Comparison of ENCODE assay signal across 9 cellular contexts in genomic region chr19:12769689-12770088, GRCh38. TPM values are rescaled to one million over a fixed set of nuclear protein-coding genes. Genes with fewer than 3 reads are reported as not detected.
DNase-seq lines count a peak whose midpoint lies in the region; ATAC-seq and TF ChIP-seq lines count a peak whose summit lies in the region.
"Had no signal": no experiment of that assay in that cellular context is flagged by ENCODE, and none has a peak within 500 bp of the region (broad histone marks: within the 10 kb centered on the region; RNA-seq: fewer than 3 reads in every experiment).

No MANE protein-coding gene starts in this region.

- no peaks in the 10 kb centered on the region for H3K27me3 ChIP-seq in hepatocyte

- no peak overlapping the region for H3K4me3 ChIP-seq in hepatocyte

- H3K36me3 Mint-ChIP-seq in stimulated activated effector memory CD8-positive, alpha-beta T cell treated with anti-CD3 and anti-CD28 coated beads, Interleukin-12 subunit alpha, Interleukin-12 subunit beta, amount 100 ng/mL, for 72 hours, result peaks cover 5% of the 10 kb centered on the region

- H3K27ac ChIP-seq in hepatocyte, result no peak overlapping the region

- peak overlapping the region; percentile 57 for H3K4me3 Mint-ChIP-seq in stimulated activated effector memory CD8-positive, alpha-beta T cell treated with anti-CD3 and anti-CD28 coated beads, Interleukin-12 subunit alpha, Interleukin-12 subunit beta, amount 100 ng/mL, for 72 hours

- TF ChIP-seq CTCF in hepatocyte (IDR thresholded peaks at IDR 0.05; ENCODE audit: poor library complexity), result no peak

- H3K79me2 ChIP-seq in hepatocyte, result peaks cover 7% of the 10 kb centered on the region

- no peaks in the 10 kb centered on the region for H3K9me2 ChIP-seq in hepatocyte (replicated peaks; ENCODE audit: insufficient read depth)

- no peaks in the 10 kb centered on the region for H3K36me3 ChIP-seq in hepatocyte (replicated peaks; ENCODE audit: insufficient read depth, low read depth)

- H4K20me1 ChIP-seq in hepatocyte (ENCODE audit: insufficient read depth, poor library complexity, severe bottlenecking), result no peaks in the 10 kb centered on the region

- no peaks in the 10 kb centered on the region for H3K9me3 ChIP-seq in hepatocyte (ENCODE audit: low read depth)

- H3K4me1 ChIP-seq in hepatocyte (ENCODE audit: insufficient read depth), result no peaks in the 10 kb centered on the region

- 59% methylated on average over 12 of the region's 37 CpGs for WGBS in hepatocyte (ENCODE audit: low lambda C conversion rate, missing lambda C conversion rate)

- no peak overlapping the region for H2AFZ ChIP-seq in hepatocyte

- no peak overlapping the region for H3K27ac Mint-ChIP-seq in stimulated activated effector memory CD8-positive, alpha-beta T cell treated with anti-CD3 and anti-CD28 coated beads, Interleukin-12 subunit alpha, Interleukin-12 subunit beta, amount 100 ng/mL, for 72 hours

- H3K4me2 ChIP-seq in hepatocyte, result no peak overlapping the region

- DNase-seq in NAMALWA (ENCODE audit: low spot score) (peak; percentile 76), hepatocyte (ENCODE audit: low spot score) (peak; percentile 50), NCI-H2029 (lab: John Stamatoyannopoulos, UW) (no peak), GOT3 (lab: John Stamatoyannopoulos, UW) (no peak), NCI-H2196 (lab: John Stamatoyannopoulos, UW; ENCODE audit: unreplicated experiment) (no peak)
- peak; percentile 65 to 72 for DNase-seq in activated CD4-positive, alpha-beta T cell treated with anti-CD3 and anti-CD28 coated beads, Interleukin-2, amount 50 U/mL, for 48 hours
- no peak for DNase-seq in stimulated activated effector memory CD8-positive, alpha-beta T cell treated with anti-CD3 and anti-CD28 coated beads, Interleukin-12 subunit alpha, Interleukin-12 subunit beta, amount 100 ng/mL, for 72 hours (ENCODE audit: low spot score in 2 of 2)

- H3K4me1 Mint-ChIP-seq in stimulated activated effector memory CD8-positive, alpha-beta T cell treated with anti-CD3 and anti-CD28 coated beads, Interleukin-12 subunit alpha, Interleukin-12 subunit beta, amount 100 ng/mL, for 72 hours, result peaks cover 29% of the 10 kb centered on the region

- H3K9me3 Mint-ChIP-seq in stimulated activated effector memory CD8-positive, alpha-beta T cell treated with anti-CD3 and anti-CD28 coated beads, Interleukin-12 subunit alpha, Interleukin-12 subunit beta, amount 100 ng/mL, for 72 hours, result no peaks in the 10 kb centered on the region

- ATAC-seq in stimulated activated effector memory CD8-positive, alpha-beta T cell treated with anti-CD3 and anti-CD28 coated beads, Interleukin-12 subunit alpha, Interleukin-12 subunit beta, amount 100 ng/mL, for 72 hours, result peak; percentile 83
- no peak for ATAC-seq in HG02852 (IDR thresholded peaks at IDR 0.05; ENCODE audit: unreplicated experiment)

RNA-seq across cellular contexts. Expression of gene HOOK2, which starts 5.7 kb away (rescaled TPM):
- total RNA-seq in hepatocyte, result 44.3 and 70.5 TPM in 2 replicates
- polyA plus RNA-seq in hepatocyte, result 113 and 128 TPM in 2 replicates

RNA-seq across cellular contexts. Expression of gene BEST2, which starts 18.1 kb away (rescaled TPM):
- not detected in 2 replicates for total RNA-seq in hepatocyte
- polyA plus RNA-seq in hepatocyte, result not detected in 2 replicates
- total RNA-seq: SK-MEL-5 had no signal

RNA-seq across cellular contexts. Expression of gene JUNB, which starts 21.6 kb away (rescaled TPM):
- total RNA-seq in hepatocyte, result 343 and 399 TPM in 2 replicates
- 539 and 633 TPM in 2 replicates for polyA plus RNA-seq in hepatocyte

RNA-seq across cellular contexts. Expression of gene PRDX2, which starts 31.9 kb away (rescaled TPM):
- total RNA-seq in hepatocyte, result 497 and 589 TPM in 2 replicates
- polyA plus RNA-seq in hepatocyte, result 581 and 582 TPM in 2 replicates
- total RNA-seq: SK-MEL-5 had no signal

RNA-seq across cellular contexts. Expression of gene THSD8, which starts 32.2 kb away (rescaled TPM):
- not detected in 2 replicates for total RNA-seq in hepatocyte
- 5.1 and 5.7 TPM in 2 replicates for polyA plus RNA-seq in hepatocyte
- total RNA-seq: SK-MEL-5 had no signal

Comparison
In these comparisons a context has a peak if more than half of its experiments do, and no peak if none do; other contexts are left out.
1. DNase-seq: peak in NAMALWA (single experiment), activated CD4-positive, alpha-beta T cell treated with anti-CD3 and anti-CD28 coated beads, Interleukin-2, amount 50 U/mL, for 48 hours (2 of 2) and hepatocyte (single experiment); none in stimulated activated effector memory CD8-positive, alpha-beta T cell treated with anti-CD3 and anti-CD28 coated beads, Interleukin-12 subunit alpha, Interleukin-12 subunit beta, amount 100 ng/mL, for 72 hours (0 of 2), NCI-H2029 (single experiment), GOT3 (single experiment) and NCI-H2196 (single experiment).